Comparison of ENCODE assay signal across 20 cellular contexts in genomic region chr1:64236584-64236983, GRCh38. TPM values are rescaled to one million over a fixed set of nuclear protein-coding genes. Genes with fewer than 3 reads are reported as not detected.
DNase-seq lines count a peak whose midpoint lies in the region; ATAC-seq, FAIRE-seq and TF ChIP-seq lines count a peak whose summit lies in the region.
"Had no signal": no experiment of that assay in that cellular context is flagged by ENCODE, and none has a peak within 500 bp of the region (broad histone marks: within the 10 kb centered on the region; RNA-seq: fewer than 3 reads in every experiment).

No MANE protein-coding gene starts in this region.

- no peak overlapping the region for H3K9ac ChIP-seq in keratinocyte (ENCODE audit: control insufficient read depth, extremely low read depth, insufficient read depth, low read length)

- TF ChIP-seq CTCF in HEK293 (tag by site-specific recombination; IDR thresholded peaks at IDR 0.05) = no peak
- TF ChIP-seq CTCF in keratinocyte (optimal IDR thresholded peaks at IDR 0.05 in 1 of 3, IDR thresholded peaks at IDR 0.05 in 1 of 3, conservative IDR thresholded peaks at IDR 0.05 in 1 of 3; ENCODE audit: extremely low read depth in 1 of 3, insufficient read depth in 2 of 3, low read length in 3 of 3) = no peak
- no peak for TF ChIP-seq CTCF in neutrophil (IDR thresholded peaks at IDR 0.05)

- POLR2A ChIA-PET in HEK293 (lab: Yijun Ruan, JAX) = no interaction called here

- CTCF ChIA-PET in HEK293 (lab: Yijun Ruan, JAX) = interaction anchor here (0.7 to 1.6 kb wide), 3 partner anchors 76 to 795 kb away, joined by 3 to 4 read pairs (median 4); no protein-coding TSS in a partner anchor

- dilution Hi-C loops in keratinocyte (cut with MboI; ENCODE audit: extremely low pct_ligation_motif_present, low sequenced_read_pairs) = loop anchor here (25.0 kb wide), 1 partner anchor 649 kb away; the partner anchor contains the start of gene PGM1

- H3K79me2 ChIP-seq in keratinocyte (ENCODE audit: control insufficient read depth, insufficient read depth, low read length) = no peaks in the 10 kb centered on the region

- H3K4me2 ChIP-seq in keratinocyte (ENCODE audit: control insufficient read depth, extremely low read depth, insufficient read depth, low read depth, low read length) = no peak overlapping the region
- H3K4me2 ChIP-seq: GM23338 had no signal

- no peak overlapping the region for H2AFZ ChIP-seq in keratinocyte (ENCODE audit: control insufficient read depth, low read length)
- H2AFZ ChIP-seq: GM23338 had no signal

- H3K36me3 ChIP-seq in HEK293 (ENCODE audit: control insufficient read depth in 2 of 2, insufficient read depth in 1 of 2, low read length in 2 of 2) (no peaks in the 10 kb centered on the region), keratinocyte (ENCODE audit: control insufficient read depth in 2 of 2, extremely low read depth in 1 of 2, insufficient read depth in 2 of 2, low read length in 2 of 2) (no peaks in the 10 kb centered on the region), neutrophil (no peaks in the 10 kb centered on the region)

- ATAC-seq in GM19455 (IDR thresholded peaks at IDR 0.05; ENCODE audit: unreplicated experiment) = no peak
- ATAC-seq: GM12878, GM23338, HCT116 had no signal

- DNase-seq in NCI-H2081 (lab: John Stamatoyannopoulos, UW) = peak; percentile 9 to 14
- no peak for DNase-seq in NCI-H2081 treated with DMSO at 0.1 percent for 48 hours (lab: John Stamatoyannopoulos, UW)
- DNase-seq in keratinocyte (ENCODE audit: low read depth, low spot score) = no peak
- DNase-seq in hippocampal formation (lab: John Stamatoyannopoulos, UW) = no peak
- DNase-seq: C1 segment of cervical spinal cord; Calu3; CD4-positive, alpha-beta memory T cell; COR-L47; DND-41; GDM1; H9; HFFc6 had no signal

- H3K27me3 ChIP-seq in keratinocyte (ENCODE audit: control insufficient read depth, extremely low read depth, insufficient read depth, low read length) (no peaks in the 10 kb centered on the region), neutrophil (no peaks in the 10 kb centered on the region)

- H3K4me1 ChIP-seq in HEK293 (ENCODE audit: control insufficient read depth, insufficient read depth, low read length) (peaks cover 21% of the 10 kb centered on the region), keratinocyte (ENCODE audit: control insufficient read depth, extremely low read depth, insufficient read depth, low read length) (no peaks in the 10 kb centered on the region), neutrophil (ENCODE audit: control insufficient read depth in 1 of 2, insufficient read depth in 1 of 2, low read depth in 1 of 2, low read length in 1 of 2) (peaks cover 25 to 39% of the 10 kb centered on the region in 2 experiments)

- no peaks in the 10 kb centered on the region for H4K20me1 ChIP-seq in keratinocyte (ENCODE audit: control insufficient read depth, extremely low read depth, insufficient read depth, low read length)

- H3K4me3 ChIP-seq in HEK293 (ENCODE audit: low read depth, low read length) = no peak overlapping the region
- H3K4me3 ChIP-seq in keratinocyte (ENCODE audit: control insufficient read depth in 2 of 3, extremely low read depth in 1 of 3, insufficient read depth in 2 of 3, low read depth in 1 of 3, low read length in 3 of 3) = no peak overlapping the region
- no peak overlapping the region for H3K4me3 ChIP-seq in neutrophil (ENCODE audit: low read depth in 1 of 2, low read length in 1 of 2)
- H3K4me3 ChIP-seq: GM12878, GM23338 had no signal

- H3K9me1 ChIP-seq in keratinocyte (ENCODE audit: control insufficient read depth, extremely low read depth, insufficient read depth, low read length) = no peaks in the 10 kb centered on the region

- H3K27ac ChIP-seq in HEK293 (ENCODE audit: extremely low read depth, low read depth, low read length) (no peak overlapping the region; the same call in 1 of the 2 replicates), keratinocyte (ENCODE audit: control insufficient read depth, insufficient read depth, low read length) (no peak overlapping the region), neutrophil (peak overlapping the region; percentile 64)

- peak; percentile 29 for FAIRE-seq in keratinocyte (lab: Jason Lieb, UNC)
- FAIRE-seq: GM12878, GM19239 had no signal

- H3K9me3 ChIP-seq in HEK293 (ENCODE audit: control insufficient read depth, insufficient read depth, low read depth, low read length) = no peaks in the 10 kb centered on the region
- no peaks in the 10 kb centered on the region for H3K9me3 ChIP-seq in keratinocyte (ENCODE audit: control insufficient read depth, low read depth, low read length)
- H3K9me3 ChIP-seq in neutrophil = no peaks in the 10 kb centered on the region

TF ChIP-seq in HEK293, 187 proteins besides CTCF, POLR2A, EP300 and RAD21 (continues in another document):
- TF ChIP-seq MYNN (tag by site-specific recombination; IDR thresholded peaks at IDR 0.05; ENCODE audit: borderline replicate concordance) (0 out of 2 replicates have a peak, but pooled peaks have one; percentile 22), OSR2 (tag by site-specific recombination; IDR thresholded peaks at IDR 0.05) (peak; percentile 95), ZNF221 (tag by site-specific recombination; IDR thresholded peaks at IDR 0.05; ENCODE audit: borderline replicate concordance) (peak; percentile 23; the same call in 1 of the 2 replicates), SCRT1 (tag by site-specific recombination; IDR thresholded peaks at IDR 0.05; ENCODE audit: borderline replicate concordance) (peak; percentile 74; the same call in 1 of the 2 replicates), ZNF610 (tag by site-specific recombination; IDR thresholded peaks at IDR 0.05; ENCODE audit: borderline replicate concordance) (no peak), ZNF629 (tag by site-specific recombination; IDR thresholded peaks at IDR 0.05) (no peak)
- TF ChIP-seq, protein P1, sequence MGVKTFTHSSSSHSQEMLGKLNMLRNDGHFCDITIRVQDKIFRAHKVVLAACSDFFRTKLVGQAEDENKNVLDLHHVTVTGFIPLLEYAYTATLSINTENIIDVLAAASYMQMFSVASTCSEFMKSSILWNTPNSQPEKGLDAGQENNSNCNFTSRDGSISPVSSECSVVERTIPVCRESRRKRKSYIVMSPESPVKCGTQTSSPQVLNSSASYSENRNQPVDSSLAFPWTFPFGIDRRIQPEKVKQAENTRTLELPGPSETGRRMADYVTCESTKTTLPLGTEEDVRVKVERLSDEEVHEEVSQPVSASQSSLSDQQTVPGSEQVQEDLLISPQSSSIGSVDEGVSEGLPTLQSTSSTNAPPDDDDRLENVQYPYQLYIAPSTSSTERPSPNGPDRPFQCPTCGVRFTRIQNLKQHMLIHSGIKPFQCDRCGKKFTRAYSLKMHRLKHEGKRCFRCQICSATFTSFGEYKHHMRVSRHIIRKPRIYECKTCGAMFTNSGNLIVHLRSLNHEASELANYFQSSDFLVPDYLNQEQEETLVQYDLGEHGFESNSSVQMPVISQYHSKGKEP (tag by site-specific recombination; IDR thresholded peaks at IDR 0.05) = peak; percentile 96
- TF ChIP-seq, protein P2, sequence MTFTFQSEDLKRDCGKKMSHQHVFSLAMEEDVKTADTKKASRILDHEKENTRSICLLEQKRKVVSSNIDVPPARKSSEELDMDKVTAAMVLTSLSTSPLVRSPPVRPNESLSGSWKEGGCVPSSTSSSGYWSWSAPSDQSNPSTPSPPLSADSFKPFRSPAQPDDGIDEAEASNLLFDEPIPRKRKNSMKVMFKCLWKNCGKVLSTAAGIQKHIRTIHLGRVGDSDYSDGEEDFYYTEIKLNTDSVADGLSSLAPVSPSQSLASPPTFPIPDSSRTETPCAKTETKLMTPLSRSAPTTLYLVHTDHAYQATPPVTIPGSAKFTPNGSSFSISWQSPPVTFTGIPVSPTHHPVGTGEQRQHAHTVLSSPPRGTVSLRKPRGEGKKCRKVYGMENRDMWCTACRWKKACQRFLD (tag by site-specific recombination; IDR thresholded peaks at IDR 0.05) = no peak
- TF ChIP-seq, protein P3, sequence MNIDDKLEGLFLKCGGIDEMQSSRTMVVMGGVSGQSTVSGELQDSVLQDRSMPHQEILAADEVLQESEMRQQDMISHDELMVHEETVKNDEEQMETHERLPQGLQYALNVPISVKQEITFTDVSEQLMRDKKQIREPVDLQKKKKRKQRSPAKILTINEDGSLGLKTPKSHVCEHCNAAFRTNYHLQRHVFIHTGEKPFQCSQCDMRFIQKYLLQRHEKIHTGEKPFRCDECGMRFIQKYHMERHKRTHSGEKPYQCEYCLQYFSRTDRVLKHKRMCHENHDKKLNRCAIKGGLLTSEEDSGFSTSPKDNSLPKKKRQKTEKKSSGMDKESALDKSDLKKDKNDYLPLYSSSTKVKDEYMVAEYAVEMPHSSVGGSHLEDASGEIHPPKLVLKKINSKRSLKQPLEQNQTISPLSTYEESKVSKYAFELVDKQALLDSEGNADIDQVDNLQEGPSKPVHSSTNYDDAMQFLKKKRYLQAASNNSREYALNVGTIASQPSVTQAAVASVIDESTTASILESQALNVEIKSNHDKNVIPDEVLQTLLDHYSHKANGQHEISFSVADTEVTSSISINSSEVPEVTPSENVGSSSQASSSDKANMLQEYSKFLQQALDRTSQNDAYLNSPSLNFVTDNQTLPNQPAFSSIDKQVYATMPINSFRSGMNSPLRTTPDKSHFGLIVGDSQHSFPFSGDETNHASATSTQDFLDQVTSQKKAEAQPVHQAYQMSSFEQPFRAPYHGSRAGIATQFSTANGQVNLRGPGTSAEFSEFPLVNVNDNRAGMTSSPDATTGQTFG (tag by site-specific recombination; IDR thresholded peaks at IDR 0.05; ENCODE audit: borderline replicate concordance) = no peak
- TF ChIP-seq, protein P4, sequence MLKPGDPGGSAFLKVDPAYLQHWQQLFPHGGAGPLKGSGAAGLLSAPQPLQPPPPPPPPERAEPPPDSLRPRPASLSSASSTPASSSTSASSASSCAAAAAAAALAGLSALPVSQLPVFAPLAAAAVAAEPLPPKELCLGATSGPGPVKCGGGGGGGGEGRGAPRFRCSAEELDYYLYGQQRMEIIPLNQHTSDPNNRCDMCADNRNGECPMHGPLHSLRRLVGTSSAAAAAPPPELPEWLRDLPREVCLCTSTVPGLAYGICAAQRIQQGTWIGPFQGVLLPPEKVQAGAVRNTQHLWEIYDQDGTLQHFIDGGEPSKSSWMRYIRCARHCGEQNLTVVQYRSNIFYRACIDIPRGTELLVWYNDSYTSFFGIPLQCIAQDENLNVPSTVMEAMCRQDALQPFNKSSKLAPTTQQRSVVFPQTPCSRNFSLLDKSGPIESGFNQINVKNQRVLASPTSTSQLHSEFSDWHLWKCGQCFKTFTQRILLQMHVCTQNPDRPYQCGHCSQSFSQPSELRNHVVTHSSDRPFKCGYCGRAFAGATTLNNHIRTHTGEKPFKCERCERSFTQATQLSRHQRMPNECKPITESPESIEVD (tag by site-specific recombination; IDR thresholded peaks at IDR 0.05) = peak; percentile 66; the same call in 1 of the 2 replicates

RNA-seq across cellular contexts. Expression of gene UBE2U, which starts 33.2 kb away (rescaled TPM):
- not detected in 3 replicates for polyA plus RNA-seq in keratinocyte
- not detected for polyA plus RNA-seq in keratinocyte (2011; ENCODE audit: low read depth)
- polyA plus RNA-seq in keratinocyte (2011; cell fraction: cytosol; rRNA removed) = not detected in 2 replicates
- polyA plus RNA-seq in keratinocyte (2011; cell fraction: nucleus; rRNA removed) = not detected in 2 replicates
- not detected in 2 replicates for polyA plus RNA-seq in keratinocyte (2012; ENCODE audit: low replicate concordance)
- not detected in 3 replicates for polyA minus RNA-seq in keratinocyte
- polyA minus RNA-seq in keratinocyte (2011; cell fraction: cytosol; rRNA and poly(A)+ RNA removed) = not detected
- not detected in 2 replicates for polyA minus RNA-seq in keratinocyte (2011; cell fraction: nucleus; rRNA and poly(A)+ RNA removed)
- polyA plus RNA-seq: BJ; CD4-positive, alpha-beta memory T cell; GM12878; GM23338 had no signal

Comparison
In these comparisons a context has a peak if more than half of its experiments do, and no peak if none do; other contexts are left out.
1. DNase-seq: peak in NCI-H2081 (2 of 2); none in NCI-H2081 treated with DMSO at 0.1 percent for 48 hours (single experiment), keratinocyte (single experiment) and hippocampal formation (0 of 2).